1 cellular context compared by ENCODE assay signal in the genomic region with DNA sequence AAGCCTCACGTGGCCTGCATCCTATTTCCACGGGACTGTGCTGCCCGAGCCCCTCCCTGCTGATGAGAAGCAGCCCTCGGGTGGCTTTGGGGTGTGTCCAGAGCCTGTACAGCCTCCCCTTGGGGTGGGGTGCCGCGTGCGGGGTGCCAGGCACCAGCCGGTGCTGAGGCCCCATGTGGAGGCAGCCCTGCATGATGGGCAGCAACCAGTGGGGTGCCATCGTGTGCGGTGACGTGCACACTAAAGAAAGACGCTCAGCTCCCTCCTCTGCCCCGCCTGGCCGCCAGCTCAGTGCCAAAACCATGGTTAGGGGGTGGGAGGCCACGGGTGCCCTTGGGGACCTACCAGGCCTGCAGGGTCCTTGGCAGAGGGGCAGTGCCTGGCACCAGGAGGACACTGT.
TF ChIP-seq lines count a peak whose summit lies in the region.

No MANE protein-coding gene starts in this region.

TF ChIP-seq in HepG2, 621 proteins besides CTCF, POLR2A, EP300 and RAD21 (continued from another document):
- TF ChIP-seq, protein P1, sequence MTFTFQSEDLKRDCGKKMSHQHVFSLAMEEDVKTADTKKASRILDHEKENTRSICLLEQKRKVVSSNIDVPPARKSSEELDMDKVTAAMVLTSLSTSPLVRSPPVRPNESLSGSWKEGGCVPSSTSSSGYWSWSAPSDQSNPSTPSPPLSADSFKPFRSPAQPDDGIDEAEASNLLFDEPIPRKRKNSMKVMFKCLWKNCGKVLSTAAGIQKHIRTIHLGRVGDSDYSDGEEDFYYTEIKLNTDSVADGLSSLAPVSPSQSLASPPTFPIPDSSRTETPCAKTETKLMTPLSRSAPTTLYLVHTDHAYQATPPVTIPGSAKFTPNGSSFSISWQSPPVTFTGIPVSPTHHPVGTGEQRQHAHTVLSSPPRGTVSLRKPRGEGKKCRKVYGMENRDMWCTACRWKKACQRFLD (CRISPR knock-in tag; IDR thresholded peaks at IDR 0.05; ENCODE audit: borderline replicate concordance): no peak
- TF ChIP-seq ZNF12 (CRISPR knock-in tag; IDR thresholded peaks at IDR 0.05) (no peak), ZNF143 (CRISPR knock-in tag; IDR thresholded peaks at IDR 0.05) (no peak)
- TF ChIP-seq, protein P2, sequence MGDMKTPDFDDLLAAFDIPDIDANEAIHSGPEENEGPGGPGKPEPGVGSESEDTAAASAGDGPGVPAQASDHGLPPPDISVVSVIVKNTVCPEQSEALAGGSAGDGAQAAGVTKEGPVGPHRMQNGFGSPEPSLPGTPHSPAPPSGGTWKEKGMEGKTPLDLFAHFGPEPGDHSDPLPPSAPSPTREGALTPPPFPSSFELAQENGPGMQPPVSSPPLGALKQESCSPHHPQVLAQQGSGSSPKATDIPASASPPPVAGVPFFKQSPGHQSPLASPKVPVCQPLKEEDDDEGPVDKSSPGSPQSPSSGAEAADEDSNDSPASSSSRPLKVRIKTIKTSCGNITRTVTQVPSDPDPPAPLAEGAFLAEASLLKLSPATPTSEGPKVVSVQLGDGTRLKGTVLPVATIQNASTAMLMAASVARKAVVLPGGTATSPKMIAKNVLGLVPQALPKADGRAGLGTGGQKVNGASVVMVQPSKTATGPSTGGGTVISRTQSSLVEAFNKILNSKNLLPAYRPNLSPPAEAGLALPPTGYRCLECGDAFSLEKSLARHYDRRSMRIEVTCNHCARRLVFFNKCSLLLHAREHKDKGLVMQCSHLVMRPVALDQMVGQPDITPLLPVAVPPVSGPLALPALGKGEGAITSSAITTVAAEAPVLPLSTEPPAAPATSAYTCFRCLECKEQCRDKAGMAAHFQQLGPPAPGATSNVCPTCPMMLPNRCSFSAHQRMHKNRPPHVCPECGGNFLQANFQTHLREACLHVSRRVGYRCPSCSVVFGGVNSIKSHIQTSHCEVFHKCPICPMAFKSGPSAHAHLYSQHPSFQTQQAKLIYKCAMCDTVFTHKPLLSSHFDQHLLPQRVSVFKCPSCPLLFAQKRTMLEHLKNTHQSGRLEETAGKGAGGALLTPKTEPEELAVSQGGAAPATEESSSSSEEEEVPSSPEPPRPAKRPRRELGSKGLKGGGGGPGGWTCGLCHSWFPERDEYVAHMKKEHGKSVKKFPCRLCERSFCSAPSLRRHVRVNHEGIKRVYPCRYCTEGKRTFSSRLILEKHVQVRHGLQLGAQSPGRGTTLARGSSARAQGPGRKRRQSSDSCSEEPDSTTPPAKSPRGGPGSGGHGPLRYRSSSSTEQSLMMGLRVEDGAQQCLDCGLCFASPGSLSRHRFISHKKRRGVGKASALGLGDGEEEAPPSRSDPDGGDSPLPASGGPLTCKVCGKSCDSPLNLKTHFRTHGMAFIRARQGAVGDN (CRISPR knock-in tag; IDR thresholded peaks at IDR 0.05): peak; percentile 21
- TF ChIP-seq, protein P3, sequence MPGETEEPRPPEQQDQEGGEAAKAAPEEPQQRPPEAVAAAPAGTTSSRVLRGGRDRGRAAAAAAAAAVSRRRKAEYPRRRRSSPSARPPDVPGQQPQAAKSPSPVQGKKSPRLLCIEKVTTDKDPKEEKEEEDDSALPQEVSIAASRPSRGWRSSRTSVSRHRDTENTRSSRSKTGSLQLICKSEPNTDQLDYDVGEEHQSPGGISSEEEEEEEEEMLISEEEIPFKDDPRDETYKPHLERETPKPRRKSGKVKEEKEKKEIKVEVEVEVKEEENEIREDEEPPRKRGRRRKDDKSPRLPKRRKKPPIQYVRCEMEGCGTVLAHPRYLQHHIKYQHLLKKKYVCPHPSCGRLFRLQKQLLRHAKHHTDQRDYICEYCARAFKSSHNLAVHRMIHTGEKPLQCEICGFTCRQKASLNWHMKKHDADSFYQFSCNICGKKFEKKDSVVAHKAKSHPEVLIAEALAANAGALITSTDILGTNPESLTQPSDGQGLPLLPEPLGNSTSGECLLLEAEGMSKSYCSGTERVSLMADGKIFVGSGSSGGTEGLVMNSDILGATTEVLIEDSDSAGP (CRISPR knock-in tag; IDR thresholded peaks at IDR 0.05; ENCODE audit: borderline replicate concordance): no peak
TF ChIP-seq in HepG2: peak in this region for 1.
